29 cellular contexts compared by ENCODE assay signal in genomic region chr12:57776247-57776587, GRCh38.
"Had no signal": no experiment of that assay in that cellular context is flagged by ENCODE, and none has a peak within 500 bp of the region (broad histone marks: within the 10 kb centered on the region; RNA-seq: fewer than 3 reads in every experiment).

No MANE protein-coding gene starts in this region.

- H3K27me3 Mint-ChIP-seq: activated CD4-positive, alpha-beta memory T cell treated with anti-CD3 and anti-CD28 coated beads, Interleukin-2, amount 10 ng/mL, durations not matched to agents 7 days and 5 days; activated CD4-positive, alpha-beta T cell treated with anti-CD3 and anti-CD28 coated beads for 36 hours; activated CD4-positive, alpha-beta T cell treated with anti-CD3 and anti-CD28 coated beads, Interleukin-2, amount 10 ng/mL, durations not matched to agents 7 days and 5 days; activated naive CD4-positive, alpha-beta T cell treated with anti-CD3 and anti-CD28 coated beads, Interleukin-2, amount 50 U/mL, for 24 hours; activated naive CD8-positive, alpha-beta T cell treated with anti-CD3 and anti-CD28 coated beads, Interleukin-2, amount 50 U/mL, for 24 hours; activated T-cell treated with anti-CD3 and anti-CD28 coated beads, Interleukin-2, amount 50 U/mL, for 24 hours had no signal

- DNase-seq: activated CD4-positive, alpha-beta memory T cell treated with anti-CD3 and anti-CD28 coated beads, Interleukin-2, amount 10 ng/mL, durations not matched to agents 7 days and 5 days; activated CD4-positive, alpha-beta T cell treated with anti-CD3 and anti-CD28 coated beads for 36 hours; activated CD4-positive, alpha-beta T cell treated with anti-CD3 and anti-CD28 coated beads, Interleukin-2, amount 10 ng/mL, durations not matched to agents 7 days and 5 days; activated CD4-positive, alpha-beta T cell treated with anti-CD3 and anti-CD28 coated beads, Interleukin-2, amount 50 U/mL, for 4 hours; activated CD4-positive, CD25-positive, alpha-beta regulatory T cell; activated CD4-positive, CD25-positive, alpha-beta regulatory T cell treated with anti-CD3 and anti-CD28 coated beads, Interleukin-2, amount 50 U/mL, for 72 hours; activated CD8-positive, alpha-beta memory T cell treated with anti-CD3 and anti-CD28 coated beads, Interleukin-2, amount 50 U/mL, for 48 hours; activated effector memory CD4-positive, alpha-beta T cell treated with Interleukin-2 at 50 U/mL for 16 hours; activated gamma-delta T cell treated with Interleukin-2 at 50 U/mL for 16 hours; activated naive CD4-positive, alpha-beta T cell treated with Interleukin-2 at 50 U/mL for 16 hours; activated naive CD8-positive, alpha-beta T cell treated with anti-CD3 and anti-CD28 coated beads for 36 hours; activated naive CD8-positive, alpha-beta T cell treated with anti-CD3 and anti-CD28 coated beads, Interleukin-2, amount 50 U/mL, for 24 hours; activated T-cell treated with anti-CD3 and anti-CD28 coated beads for 4 hours; activated T-cell treated with anti-CD3 and anti-CD28 coated beads, Interleukin-2, amount 50 U/mL, for 24 hours; activated T-cell treated with anti-CD3 and anti-CD28 coated beads, Interleukin-2, amount 50 U/mL, for 72 hours; adrenal gland; amygdala; aorta; body of pancreas; caudate nucleus; cortex of kidney; effector CD8-positive, alpha-beta T cell; esophagus squamous epithelium; foreskin melanocyte; T-helper 1 cell; T-helper 2 cell had no signal

- H3K4me3 ChIP-seq: adrenal gland, body of pancreas, esophagus squamous epithelium, gastroesophageal sphincter had no signal

- H3K4me3 Mint-ChIP-seq: activated CD4-positive, alpha-beta memory T cell treated with anti-CD3 and anti-CD28 coated beads, Interleukin-2, amount 10 ng/mL, durations not matched to agents 7 days and 5 days; activated CD4-positive, alpha-beta T cell treated with anti-CD3 and anti-CD28 coated beads for 36 hours; activated CD4-positive, alpha-beta T cell treated with anti-CD3 and anti-CD28 coated beads, Interleukin-2, amount 10 ng/mL, durations not matched to agents 7 days and 5 days; activated naive CD4-positive, alpha-beta T cell treated with anti-CD3 and anti-CD28 coated beads, Interleukin-2, amount 50 U/mL, for 24 hours; activated naive CD8-positive, alpha-beta T cell treated with anti-CD3 and anti-CD28 coated beads for 36 hours; activated naive CD8-positive, alpha-beta T cell treated with anti-CD3 and anti-CD28 coated beads, Interleukin-2, amount 50 U/mL, for 24 hours; activated T-cell treated with anti-CD3 and anti-CD28 coated beads, Interleukin-2, amount 50 U/mL, for 24 hours; activated T-cell treated with anti-CD3 and anti-CD28 coated beads, Interleukin-2, amount 50 U/mL, for 72 hours had no signal

- H3K27ac Mint-ChIP-seq: activated CD4-positive, alpha-beta memory T cell treated with anti-CD3 and anti-CD28 coated beads, Interleukin-2, amount 10 ng/mL, durations not matched to agents 7 days and 5 days; activated CD4-positive, alpha-beta T cell treated with anti-CD3 and anti-CD28 coated beads for 36 hours; activated CD4-positive, alpha-beta T cell treated with anti-CD3 and anti-CD28 coated beads, Interleukin-2, amount 10 ng/mL, durations not matched to agents 7 days and 5 days; activated naive CD4-positive, alpha-beta T cell treated with anti-CD3 and anti-CD28 coated beads, Interleukin-2, amount 50 U/mL, for 24 hours; activated naive CD8-positive, alpha-beta T cell treated with anti-CD3 and anti-CD28 coated beads for 36 hours; activated naive CD8-positive, alpha-beta T cell treated with anti-CD3 and anti-CD28 coated beads, Interleukin-2, amount 50 U/mL, for 24 hours; activated T-cell treated with anti-CD3 and anti-CD28 coated beads, Interleukin-2, amount 50 U/mL, for 24 hours; activated T-cell treated with anti-CD3 and anti-CD28 coated beads, Interleukin-2, amount 50 U/mL, for 72 hours had no signal

- H3K27ac ChIP-seq: adrenal gland, body of pancreas, epithelial cell of prostate, esophagus squamous epithelium, gastroesophageal sphincter had no signal

- H3K27me3 ChIP-seq: adrenal gland, body of pancreas, esophagus squamous epithelium, gastroesophageal sphincter had no signal

- ATAC-seq: activated CD4-positive, alpha-beta T cell treated with anti-CD3 and anti-CD28 coated beads for 36 hours; activated naive CD8-positive, alpha-beta T cell treated with anti-CD3 and anti-CD28 coated beads, Interleukin-2, amount 50 U/mL, for 24 hours; activated T-cell treated with anti-CD3 and anti-CD28 coated beads, Interleukin-2, amount 50 U/mL, for 72 hours; body of pancreas; gastroesophageal sphincter had no signal

- H3K9me3 Mint-ChIP-seq: activated CD4-positive, alpha-beta memory T cell treated with anti-CD3 and anti-CD28 coated beads, Interleukin-2, amount 10 ng/mL, durations not matched to agents 7 days and 5 days; activated CD4-positive, alpha-beta T cell treated with anti-CD3 and anti-CD28 coated beads, Interleukin-2, amount 10 ng/mL, durations not matched to agents 7 days and 5 days; activated naive CD4-positive, alpha-beta T cell treated with anti-CD3 and anti-CD28 coated beads, Interleukin-2, amount 50 U/mL, for 24 hours; activated naive CD8-positive, alpha-beta T cell treated with anti-CD3 and anti-CD28 coated beads for 36 hours; activated naive CD8-positive, alpha-beta T cell treated with anti-CD3 and anti-CD28 coated beads, Interleukin-2, amount 50 U/mL, for 24 hours; activated T-cell treated with anti-CD3 and anti-CD28 coated beads, Interleukin-2, amount 50 U/mL, for 24 hours; activated T-cell treated with anti-CD3 and anti-CD28 coated beads, Interleukin-2, amount 50 U/mL, for 72 hours had no signal

- H3K9me3 ChIP-seq: adrenal gland, body of pancreas, esophagus squamous epithelium, gastroesophageal sphincter had no signal
